Comparison of ENCODE assay signal across 13 cellular contexts in genomic region chr14:34711808-34712712, GRCh38. TPM values are rescaled to one million over a fixed set of nuclear protein-coding genes. Genes with fewer than 3 reads are reported as not detected.
DNase-seq lines count a peak whose midpoint lies in the region; ATAC-seq and TF ChIP-seq lines count a peak whose summit lies in the region.
"Had no signal": no experiment of that assay in that cellular context is flagged by ENCODE, and none has a peak within 500 bp of the region (broad histone marks: within the 10 kb centered on the region; RNA-seq: fewer than 3 reads in every experiment).

No MANE protein-coding gene starts in this region.

- H2AFZ ChIP-seq in OCI-LY7 (ENCODE audit: low read length) = no peak overlapping the region

- H3K27me3 ChIP-seq in CD4-positive, alpha-beta T cell (ENCODE audit: control insufficient read depth, insufficient read depth, low read length) = no peaks in the 10 kb centered on the region
- no peaks in the 10 kb centered on the region for H3K27me3 ChIP-seq in sigmoid colon

- no peak overlapping the region for H3K27ac ChIP-seq in CD4-positive, alpha-beta T cell (ENCODE audit: low read depth, low read length)
- H3K27ac ChIP-seq in OCI-LY7 (ENCODE audit: low read depth, low read length, poor library complexity, severe bottlenecking) (peak overlapping the region; percentile 87), sigmoid colon (peak overlapping the region; percentile 93 to 100 (median 99))
- H3K27ac ChIP-seq: WERI-Rb-1 had no signal

- H3K4me2 ChIP-seq in OCI-LY7 (ENCODE audit: low read length) = peak overlapping the region; percentile 94

- intact Hi-C loops in CD4-positive, alpha-beta T cell (cut with DNase I, micrococcal nuclease) = no loop called here
- intact Hi-C loops in OCI-LY7 (cut with micrococcal nuclease; ENCODE audit: unreplicated experiment) = loop anchor here (5.0 kb wide), 4 partner anchors 160 to 580 kb away; partner anchors contain the start of genes PPP2R3C, PRORP, PSMA6 and SRP54
- intact Hi-C loops in sigmoid colon (cut with DNase I) = loop anchor here (5.0 to 10.0 kb wide), 4 partner anchors 80 to 690 kb away; partner anchors contain the start of genes FAM177A1, NFKBIA, PPP2R3C and PRORP

- H3K4me1 ChIP-seq in OCI-LY7 (ENCODE audit: insufficient read depth, low read length, poor library complexity, severe bottlenecking) (peaks cover 54% of the 10 kb centered on the region), sigmoid colon (peaks cover 0 to 70% (median 55%) of the 10 kb centered on the region in 4 donors)

- no peaks in the 10 kb centered on the region for H3K27me3 Mint-ChIP-seq in CD4-positive, alpha-beta T cell

- no TSS peak for BruUV-seq in OCI-LY7 (replicated peaks; lab: Mats Ljungman, UMichigan)

- 77 to 88% methylated on average over 4 of the region's 4 CpGs for WGBS in sigmoid colon, 2 donors

- H3K9me3 Mint-ChIP-seq in CD4-positive, alpha-beta T cell = no peaks in the 10 kb centered on the region
- H3K9me3 Mint-ChIP-seq: naive thymus-derived CD4-positive, alpha-beta T cell had no signal

- peak overlapping the region; percentile 20 for H3K27ac Mint-ChIP-seq in CD4-positive, alpha-beta T cell

- peak overlapping the region; percentile 54 for H3K4me3 Mint-ChIP-seq in CD4-positive, alpha-beta T cell

- POLR2A ChIA-PET in CD4-positive, alpha-beta T cell (lab: Charles Lee) = interaction anchor here (1.4 to 1.5 kb wide), 2 partner anchors 271 to 334 kb away, joined by 3 to 4 read pairs; partner anchors contain the start of genes FAM177A1 and SRP54
- POLR2A ChIA-PET in OCI-LY7 (lab: Charles Lee) = interaction anchor here (0.6 to 2.6 kb wide), 11 partner anchors 11 to 610 kb away, joined by 3 to 17 read pairs (median 3); partner anchors contain the start of genes FAM177A1, PPP2R3C and PRORP

- no peak for ATAC-seq in CD4-positive, alpha-beta T cell (ENCODE audit: poor library complexity)
- ATAC-seq in GM18909 (IDR thresholded peaks at IDR 0.05; ENCODE audit: poor library complexity, unreplicated experiment) = no peak
- ATAC-seq: naive thymus-derived CD4-positive, alpha-beta T cell had no signal

- TF ChIP-seq CTCF in CD4-positive, alpha-beta T cell (IDR thresholded peaks at IDR 0.05) = no peak
- TF ChIP-seq CTCF in OCI-LY7 (conservative IDR thresholded peaks at IDR 0.05; ENCODE audit: low read length) (no peak), sigmoid colon (IDR thresholded peaks at IDR 0.05) (no peak)

- CTCF ChIA-PET in CD4-positive, alpha-beta T cell (lab: Charles Lee) = interaction anchor here (0.6 to 1.2 kb wide), 4 partner anchors 10 to 110 kb away, joined by 3 to 4 read pairs (median 3); no protein-coding TSS in a partner anchor
- CTCF ChIA-PET in OCI-LY7 (lab: Charles Lee; ENCODE audit: unreplicated experiment) = no interaction called here

- DNase-seq in CD4-positive, alpha-beta T cell = no peak
- DNase-seq in OCI-LY7 (ENCODE audit: low spot score) (no peak), fibroblast of peridontal ligament (ENCODE audit: extremely low read depth) (peak; percentile 42), sigmoid colon (no peak), retina (no peak)
- no peak for DNase-seq in stimulated activated CD4-positive, alpha-beta T cell treated with anti-CD3 and anti-CD28 coated beads, Interleukin-12 subunit alpha, Interleukin-12 subunit beta, amount 100 ng/mL, for 4 hours
- DNase-seq in activated T-cell treated with anti-CD3 and anti-CD28 coated beads, Interleukin-2, amount 50 U/mL, for 1 hour = no peak
- DNase-seq: activated effector memory CD4-positive, alpha-beta T cell treated with Interleukin-2 at 50 U/mL for 16 hours; Calu3; dermis blood vessel endothelial cell; naive thymus-derived CD4-positive, alpha-beta T cell; WERI-Rb-1 had no signal

- H4K20me1 ChIP-seq in OCI-LY7 (ENCODE audit: insufficient read depth, low read length) = no peaks in the 10 kb centered on the region

- no peaks in the 10 kb centered on the region for H3K9me2 ChIP-seq in OCI-LY7 (ENCODE audit: insufficient read depth, low read length)

- H3K4me3 ChIP-seq in OCI-LY7 (ENCODE audit: low read depth, low read length, poor library complexity, severe bottlenecking) (peak overlapping the region; percentile 92), sigmoid colon (peak overlapping the region in 3 of 4 donors; percentile 85 to 96 (median 94))

- no peaks in the 10 kb centered on the region for H3K9me3 ChIP-seq in CD4-positive, alpha-beta T cell (ENCODE audit: control insufficient read depth, low read length)
- no peaks in the 10 kb centered on the region for H3K9me3 ChIP-seq in OCI-LY7 (ENCODE audit: low read length)
- no peaks in the 10 kb centered on the region for H3K9me3 ChIP-seq in sigmoid colon

- no peak for TF ChIP-seq EP300 in sigmoid colon (IDR thresholded peaks at IDR 0.05)

- H3K36me3 ChIP-seq in OCI-LY7 (ENCODE audit: insufficient read depth, low read length) (peaks cover 44% of the 10 kb centered on the region), sigmoid colon (peaks cover 0 to 13% (median 3%) of the 10 kb centered on the region in 4 donors)

- H3K79me2 ChIP-seq in OCI-LY7 (ENCODE audit: insufficient read depth, low read depth, low read length) = peaks cover 50% of the 10 kb centered on the region

- no peak for TF ChIP-seq POLR2A in sigmoid colon (IDR thresholded peaks at IDR 0.05)

- peaks cover 22% of the 10 kb centered on the region for H3K36me3 Mint-ChIP-seq in CD4-positive, alpha-beta T cell (ENCODE audit: low read depth)

- peaks cover 31% of the 10 kb centered on the region for H3K4me1 Mint-ChIP-seq in CD4-positive, alpha-beta T cell (ENCODE audit: low read depth)

RNA-seq across cellular contexts. Expression of gene CFL2, which starts 2.3 kb away (rescaled TPM):
- 10 to 100 TPM; 36.4 to 37.9 TPM for total RNA-seq in CD4-positive, alpha-beta T cell
- total RNA-seq in OCI-LY7 (2014; rRNA removed; shearing (Covaris generic)) = 7.1 and 19.6 TPM in 2 replicates
- 24.7 and 30.8 TPM in 2 replicates for total RNA-seq in OCI-LY7 (2022)
- 100 to 1,000 TPM; 251 to 380 (median 284) TPM for total RNA-seq in sigmoid colon
- 10 to 100 TPM in 2 of 3 donors, 1 to 10 TPM in 1; 6.0 to 28.2 (median 15.2) TPM for polyA plus RNA-seq in sigmoid colon

Comparison
In these comparisons a context has a peak if more than half of its experiments do, and no peak if none do; other contexts are left out.
1. RNA of gene CFL2, which starts 2.3 kb away (total RNA-seq): 251 to 380 TPM in sigmoid colon; 36.4 to 37.9 TPM in CD4-positive, alpha-beta T cell and 7.1 to 30.8 TPM in OCI-LY7; every median in the first group is over 4 times any median in the second.
2. intact Hi-C loops: an anchor here in OCI-LY7 (5.0 kb wide) and sigmoid colon (5.0 to 10.0 kb wide); none called in CD4-positive, alpha-beta T cell.